Comparison of ENCODE assay signal across 8 cellular contexts in the genomic region with DNA sequence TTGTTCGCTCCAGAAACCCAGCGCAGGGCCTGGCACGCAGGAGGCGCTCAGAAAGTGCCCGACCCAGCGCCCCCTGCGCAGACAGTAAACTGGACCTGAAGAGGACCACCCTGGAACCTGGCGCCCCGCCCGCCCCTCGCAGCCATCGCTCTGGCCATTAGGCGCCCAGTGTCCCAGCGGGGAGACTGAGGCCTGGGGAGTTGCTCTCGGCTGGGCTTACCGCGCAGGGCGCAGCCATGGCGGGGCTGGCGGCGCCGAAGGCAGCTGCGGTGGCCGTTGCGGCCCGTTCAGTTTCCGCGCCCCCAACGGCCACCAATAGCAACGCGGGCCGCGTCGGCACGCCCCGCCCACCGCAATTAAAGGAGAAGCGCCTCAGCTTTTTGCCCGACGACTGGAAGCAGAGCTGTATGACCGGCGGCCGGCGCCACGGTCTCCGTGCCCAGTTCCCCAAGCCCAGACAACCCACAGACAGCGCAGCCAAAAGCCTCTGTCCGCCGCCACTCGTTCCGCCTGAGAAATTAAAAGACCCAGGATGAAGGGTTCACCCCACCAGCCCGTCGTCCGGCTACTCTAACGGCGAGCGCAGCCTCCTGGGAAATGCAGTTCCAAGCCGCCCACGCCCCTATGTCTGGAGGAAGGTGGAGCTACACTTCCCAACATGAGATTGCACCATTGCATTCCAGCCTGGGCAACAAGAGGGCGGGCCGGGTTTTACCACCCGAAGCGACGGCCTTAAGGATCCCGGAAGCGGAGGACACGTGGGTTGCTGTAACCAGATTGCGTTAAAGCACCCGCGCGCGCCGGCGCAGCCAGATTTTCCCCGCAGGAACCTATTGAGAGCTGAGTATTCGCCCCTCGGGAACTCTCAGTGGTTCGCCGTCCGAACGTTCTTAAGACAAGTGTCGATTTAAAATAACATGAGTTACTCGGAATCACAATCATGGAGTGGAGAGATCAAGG. TPM values are rescaled to one million over a fixed set of nuclear protein-coding genes. Genes with fewer than 3 reads are reported as not detected.
DNase-seq lines count a peak whose midpoint lies in the region; ATAC-seq lines count a peak whose summit lies in the region.

POC1A (minus strand) TSS at position 289 of the 960 bp plus-strand sequence; CDS start at position 238, 51 bp downstream.

- H3K4me3 ChIP-seq in effector memory CD4-positive, alpha-beta T cell (ENCODE audit: insufficient read depth, low read depth, low read length, poor library complexity, severe bottlenecking) = peak within 1 kb of the TSS; percentile 98

- no peaks in the 10 kb centered on the region for H3K9me3 ChIP-seq in effector memory CD4-positive, alpha-beta T cell (ENCODE audit: control insufficient read depth, low read length)

- ATAC-seq in GM21367 (IDR thresholded peaks at IDR 0.05; ENCODE audit: unreplicated experiment) = peak; percentile 74

- H3K4me1 ChIP-seq in effector memory CD4-positive, alpha-beta T cell (ENCODE audit: control insufficient read depth, insufficient read depth, low read length, poor library complexity, severe bottlenecking) = peaks cover 9% of the 10 kb centered on the region

- H3K27me3 ChIP-seq in effector memory CD4-positive, alpha-beta T cell (replicated peaks; ENCODE audit: control insufficient read depth, insufficient read depth, low read length, poor library complexity, severe bottlenecking) = no peaks in the 10 kb centered on the region

- H3K36me3 ChIP-seq in effector memory CD4-positive, alpha-beta T cell (ENCODE audit: control insufficient read depth, insufficient read depth, low read length) = no peaks in the 10 kb centered on the region

- DNase-seq in COLO829 (ENCODE audit: low spot score) (peak; percentile 99), HT1080 (ENCODE audit: low read depth) (peak; percentile 97), NOMO-1 treated with dmso at 0.1 percent for 144 hours (lab: John Stamatoyannopoulos, UW; ENCODE audit: unreplicated experiment) (peak; percentile 95), medulla oblongata (ENCODE audit: extremely low spot score) (peak; percentile 95)
- DNase-seq in activated CD8-positive, alpha-beta memory T cell treated with anti-CD3 and anti-CD28 coated beads for 4 hours (ENCODE audit: low read depth in 2 of 2) = peak; percentile 75
- DNase-seq in effector memory CD4-positive, alpha-beta T cell = peak; percentile 71 to 82 (median 79)
- peak; percentile 81 to 88 (median 85) for DNase-seq in stimulated activated CD4-positive, alpha-beta T cell treated with anti-CD3 and anti-CD28 coated beads, TNF-alpha, amount 100 ng/mL, for 48 hours (ENCODE audit: low read depth in 3 of 3)

- H3K27ac ChIP-seq in effector memory CD4-positive, alpha-beta T cell (ENCODE audit: insufficient read depth, low read length, poor library complexity, severe bottlenecking) = peak within 1 kb of the TSS; percentile 82

RNA-seq across cellular contexts. Expression of gene POC1A, which starts in this region (rescaled TPM):
- 26.0 and 31.3 TPM in 2 replicates for total RNA-seq in HT1080 (2014; rRNA removed; shearing (Covaris generic))
- 17.3 and 19.4 TPM in 2 replicates for polyA plus RNA-seq in HT1080 (2015; cell fraction: cytosol; rRNA removed)
- 19.2 and 20.0 TPM in 2 replicates for polyA plus RNA-seq in HT1080 (2015; cell fraction: nucleus; rRNA removed)

Comparison
In these comparisons a context has a peak if more than half of its experiments do, and no peak if none do; other contexts are left out.
1. Peak in every context shown above with its lines: DNase-seq, ATAC-seq, H3K4me3 ChIP-seq and H3K27ac ChIP-seq.